1 cellular context compared by ENCODE assay signal in the genomic region with DNA sequence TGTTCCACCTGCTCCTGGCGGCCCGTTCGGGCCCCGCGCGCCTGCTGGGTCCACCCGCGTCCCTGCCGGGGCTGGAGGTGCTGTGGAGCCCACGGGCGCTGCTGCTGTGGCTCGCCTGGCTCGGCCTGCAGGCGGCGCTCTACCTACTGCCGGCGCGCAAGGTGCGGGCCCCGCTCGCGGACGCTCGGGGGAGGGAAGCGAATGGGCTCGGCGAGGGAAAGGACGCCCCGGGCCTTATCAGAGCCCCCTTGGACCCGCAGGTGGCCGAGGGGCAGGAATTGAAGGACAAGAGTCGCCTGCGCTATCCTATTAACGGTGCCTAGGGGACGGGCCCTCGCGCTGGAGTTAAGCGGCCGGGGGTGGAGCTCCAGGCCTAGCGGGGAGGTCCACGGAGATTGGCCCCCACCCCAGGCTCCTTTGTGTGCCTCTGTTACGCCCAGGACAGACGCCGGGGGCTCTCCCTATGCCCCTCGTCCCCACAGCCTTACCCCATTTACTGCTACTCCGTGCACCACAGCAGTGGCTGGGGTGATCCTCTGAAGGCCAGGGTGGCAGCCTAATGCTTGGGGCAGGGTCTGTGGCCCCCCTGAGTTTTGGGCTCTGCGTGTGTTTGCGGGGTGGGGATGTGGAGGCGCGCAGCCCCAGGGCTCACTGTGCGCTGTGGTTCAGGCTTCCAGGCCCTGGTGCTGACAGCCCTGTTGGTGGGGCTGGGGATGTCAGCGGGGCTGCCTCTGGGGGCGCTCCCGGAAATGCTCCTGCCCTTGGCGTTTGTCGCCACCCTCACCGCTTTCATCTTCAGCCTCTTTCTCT.
TF ChIP-seq lines count a peak whose summit lies in the region.

No MANE protein-coding gene starts in this region.

TF ChIP-seq in HCT116, 20 proteins besides CTCF, POLR2A, EP300 and RAD21 (continued from another document):
- TF ChIP-seq, protein P1, sequence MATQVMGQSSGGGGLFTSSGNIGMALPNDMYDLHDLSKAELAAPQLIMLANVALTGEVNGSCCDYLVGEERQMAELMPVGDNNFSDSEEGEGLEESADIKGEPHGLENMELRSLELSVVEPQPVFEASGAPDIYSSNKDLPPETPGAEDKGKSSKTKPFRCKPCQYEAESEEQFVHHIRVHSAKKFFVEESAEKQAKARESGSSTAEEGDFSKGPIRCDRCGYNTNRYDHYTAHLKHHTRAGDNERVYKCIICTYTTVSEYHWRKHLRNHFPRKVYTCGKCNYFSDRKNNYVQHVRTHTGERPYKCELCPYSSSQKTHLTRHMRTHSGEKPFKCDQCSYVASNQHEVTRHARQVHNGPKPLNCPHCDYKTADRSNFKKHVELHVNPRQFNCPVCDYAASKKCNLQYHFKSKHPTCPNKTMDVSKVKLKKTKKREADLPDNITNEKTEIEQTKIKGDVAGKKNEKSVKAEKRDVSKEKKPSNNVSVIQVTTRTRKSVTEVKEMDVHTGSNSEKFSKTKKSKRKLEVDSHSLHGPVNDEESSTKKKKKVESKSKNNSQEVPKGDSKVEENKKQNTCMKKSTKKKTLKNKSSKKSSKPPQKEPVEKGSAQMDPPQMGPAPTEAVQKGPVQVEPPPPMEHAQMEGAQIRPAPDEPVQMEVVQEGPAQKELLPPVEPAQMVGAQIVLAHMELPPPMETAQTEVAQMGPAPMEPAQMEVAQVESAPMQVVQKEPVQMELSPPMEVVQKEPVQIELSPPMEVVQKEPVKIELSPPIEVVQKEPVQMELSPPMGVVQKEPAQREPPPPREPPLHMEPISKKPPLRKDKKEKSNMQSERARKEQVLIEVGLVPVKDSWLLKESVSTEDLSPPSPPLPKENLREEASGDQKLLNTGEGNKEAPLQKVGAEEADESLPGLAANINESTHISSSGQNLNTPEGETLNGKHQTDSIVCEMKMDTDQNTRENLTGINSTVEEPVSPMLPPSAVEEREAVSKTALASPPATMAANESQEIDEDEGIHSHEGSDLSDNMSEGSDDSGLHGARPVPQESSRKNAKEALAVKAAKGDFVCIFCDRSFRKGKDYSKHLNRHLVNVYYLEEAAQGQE (IDR thresholded peaks at IDR 0.05; ENCODE audit: low read depth), result no peak
- TF ChIP-seq EZH2phosphoT487 (IDR thresholded peaks at IDR 0.05; ENCODE audit: borderline replicate concordance), result no peak
- no peak for TF ChIP-seq JUND (IDR thresholded peaks at IDR 0.05)
- TF ChIP-seq, protein P2, sequence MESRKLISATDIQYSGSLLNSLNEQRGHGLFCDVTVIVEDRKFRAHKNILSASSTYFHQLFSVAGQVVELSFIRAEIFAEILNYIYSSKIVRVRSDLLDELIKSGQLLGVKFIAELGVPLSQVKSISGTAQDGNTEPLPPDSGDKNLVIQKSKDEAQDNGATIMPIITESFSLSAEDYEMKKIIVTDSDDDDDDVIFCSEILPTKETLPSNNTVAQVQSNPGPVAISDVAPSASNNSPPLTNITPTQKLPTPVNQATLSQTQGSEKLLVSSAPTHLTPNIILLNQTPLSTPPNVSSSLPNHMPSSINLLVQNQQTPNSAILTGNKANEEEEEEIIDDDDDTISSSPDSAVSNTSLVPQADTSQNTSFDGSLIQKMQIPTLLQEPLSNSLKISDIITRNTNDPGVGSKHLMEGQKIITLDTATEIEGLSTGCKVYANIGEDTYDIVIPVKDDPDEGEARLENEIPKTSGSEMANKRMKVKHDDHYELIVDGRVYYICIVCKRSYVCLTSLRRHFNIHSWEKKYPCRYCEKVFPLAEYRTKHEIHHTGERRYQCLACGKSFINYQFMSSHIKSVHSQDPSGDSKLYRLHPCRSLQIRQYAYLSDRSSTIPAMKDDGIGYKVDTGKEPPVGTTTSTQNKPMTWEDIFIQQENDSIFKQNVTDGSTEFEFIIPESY (IDR thresholded peaks at IDR 0.05; ENCODE audit: extremely low read depth, insufficient replicate concordance, low read length), result no peak
